Comparison of ENCODE assay signal across 8 cellular contexts in the genomic region with DNA sequence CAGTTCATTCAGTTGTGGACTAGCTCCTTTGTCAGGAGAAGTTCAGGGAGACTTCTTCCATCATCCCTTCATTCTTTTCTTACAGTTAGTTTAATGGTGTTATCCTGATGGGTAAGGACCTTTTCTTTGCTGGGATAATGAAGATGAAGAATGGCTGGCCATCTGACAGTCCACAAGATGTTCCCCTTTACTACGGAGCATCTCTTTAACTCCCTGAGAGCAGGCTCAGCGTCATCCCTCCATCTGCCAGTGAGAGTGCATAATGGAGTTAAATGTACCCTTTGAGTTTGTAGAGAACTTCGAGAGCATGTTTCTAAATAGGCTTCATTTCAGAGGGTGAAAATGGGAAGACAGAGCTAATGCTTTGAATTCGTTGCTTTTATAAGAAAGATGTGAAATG. TPM values are rescaled to one million over a fixed set of nuclear protein-coding genes. Genes with fewer than 3 reads are reported as not detected.
A peak's percentile ranks its signal among the peaks of the same experiment; 100 is the strongest.
DNase-seq lines count a peak whose midpoint lies in the region; ATAC-seq and TF ChIP-seq lines count a peak whose summit lies in the region.

No MANE protein-coding gene starts in this region.

- peaks cover 51% of the 10 kb centered on the region for H3K4me1 Mint-ChIP-seq in activated T-cell treated with anti-CD3 and anti-CD28 coated beads, Interleukin-2, amount 50 U/mL, for 4 hours (ENCODE audit: low read depth)

- WGBS in iPS DF 6.9 (ENCODE audit: insufficient coverage, insufficient read length), result no CpG with 5 or more reads among the region's 4 CpGs
- WGBS in smooth muscle cell (ENCODE audit: low lambda C conversion rate), result 0% methylated on average over 4 of the region's 4 CpGs

- H3K27me3 ChIP-seq in Karpas-422 (ENCODE audit: low read length), result no peaks in the 10 kb centered on the region
- no peaks in the 10 kb centered on the region for H3K27me3 ChIP-seq in iPS DF 6.9 (ENCODE audit: control insufficient read depth, insufficient read depth, low read length)
- H3K27me3 ChIP-seq in smooth muscle cell (ENCODE audit: low read depth), result no peaks in the 10 kb centered on the region

- H3K4me2 ChIP-seq in Karpas-422 (ENCODE audit: low read depth, low read length, poor library complexity, severe bottlenecking) (peak overlapping the region; percentile 87), smooth muscle cell (peak overlapping the region; percentile 99)

- H3K4me3 Mint-ChIP-seq in activated T-cell treated with anti-CD3 and anti-CD28 coated beads, Interleukin-2, amount 50 U/mL, for 4 hours, result peak overlapping the region; percentile 98

- H3K27ac ChIP-seq in Karpas-422 (ENCODE audit: low read length) (0 out of 2 replicates have a peak overlapping the region, but pooled peaks have one; percentile 94), iPS DF 6.9 (ENCODE audit: low read length) (no peak overlapping the region), smooth muscle cell (ENCODE audit: low read depth) (peak overlapping the region; percentile 7)

- H3K4me1 ChIP-seq in Karpas-422 (ENCODE audit: low read length), result peaks cover 37% of the 10 kb centered on the region
- H3K4me1 ChIP-seq in iPS DF 6.9 (ENCODE audit: control insufficient read depth, insufficient read depth, low read length), result no peaks in the 10 kb centered on the region
- H3K4me1 ChIP-seq in smooth muscle cell (ENCODE audit: low read depth), result peaks cover 36% of the 10 kb centered on the region

- no peaks in the 10 kb centered on the region for H3K27me3 Mint-ChIP-seq in activated T-cell treated with anti-CD3 and anti-CD28 coated beads, Interleukin-2, amount 50 U/mL, for 4 hours (ENCODE audit: low read depth)

- DNase-seq in NCI-H1092 treated with DMSO at 0.1 percent for 48 hours (lab: John Stamatoyannopoulos, UW) (peak; percentile 7), NCI-H1092 (lab: John Stamatoyannopoulos, UW) (no peak), Karpas-422 (peak; percentile 77), iPS DF 6.9 (ENCODE audit: low read depth, low spot score) (no peak), smooth muscle cell (lab: John Stamatoyannopoulos, UW; ENCODE audit: unreplicated experiment) (no peak), islet precursor cell (no peak)
- no peak for DNase-seq in activated T-cell treated with anti-CD3 and anti-CD28 coated beads, Interleukin-2, amount 50 U/mL, for 4 hours
- DNase-seq in activated CD8-positive, alpha-beta memory T cell treated with anti-CD3 and anti-CD28 coated beads for 24 hours, result no peak

- TF ChIP-seq CTCF in smooth muscle cell (IDR thresholded peaks at IDR 0.05; ENCODE audit: borderline replicate concordance, insufficient read depth, poor library complexity, severe bottlenecking), result no peak

- H4K20me1 ChIP-seq in Karpas-422 (ENCODE audit: insufficient read depth, low read depth, low read length) (peaks cover 46% of the 10 kb centered on the region), smooth muscle cell (ENCODE audit: low read depth) (peaks cover 65% of the 10 kb centered on the region)

- H3K9ac ChIP-seq in Karpas-422 (ENCODE audit: low read length) (peak overlapping the region; percentile 99), smooth muscle cell (ENCODE audit: low read depth) (peak overlapping the region; percentile 99)

- H3K9me2 ChIP-seq in Karpas-422 (replicated peaks; ENCODE audit: insufficient read depth, low read length), result no peaks in the 10 kb centered on the region

- H3K36me3 Mint-ChIP-seq in activated T-cell treated with anti-CD3 and anti-CD28 coated beads, Interleukin-2, amount 50 U/mL, for 4 hours (ENCODE audit: insufficient read depth), result peaks cover 9% of the 10 kb centered on the region

- H3K4me3 ChIP-seq in Karpas-422 (ENCODE audit: low read length), result peak overlapping the region; percentile 76
- peak overlapping the region; percentile 98; the same call in 1 of the 2 replicates for H3K4me3 ChIP-seq in iPS DF 6.9 (ENCODE audit: low read length)
- peak overlapping the region; percentile 100 for H3K4me3 ChIP-seq in smooth muscle cell

- no peaks in the 10 kb centered on the region for H3K9me3 Mint-ChIP-seq in activated T-cell treated with anti-CD3 and anti-CD28 coated beads, Interleukin-2, amount 50 U/mL, for 4 hours

- no peak overlapping the region for H2AFZ ChIP-seq in Karpas-422 (ENCODE audit: low read length)
- no peak overlapping the region for H2AFZ ChIP-seq in smooth muscle cell (ENCODE audit: low read depth)

- H3K36me3 ChIP-seq in Karpas-422 (ENCODE audit: insufficient read depth, low read length) (peaks cover 28% of the 10 kb centered on the region), iPS DF 6.9 (ENCODE audit: control insufficient read depth, insufficient read depth, low read length) (no peaks in the 10 kb centered on the region), smooth muscle cell (ENCODE audit: low read depth) (no peaks in the 10 kb centered on the region)

- H3K79me2 ChIP-seq in Karpas-422 (ENCODE audit: low read length) (peaks cover 68% of the 10 kb centered on the region), smooth muscle cell (ENCODE audit: low read depth) (peaks cover 68% of the 10 kb centered on the region)

- ATAC-seq in activated T-cell treated with anti-CD3 and anti-CD28 coated beads, Interleukin-2, amount 50 U/mL, for 4 hours, result no peak

- no peaks in the 10 kb centered on the region for H3F3A ChIP-seq in smooth muscle cell (ENCODE audit: low read depth)

- H3K9me3 ChIP-seq in Karpas-422 (ENCODE audit: low read length) (no peaks in the 10 kb centered on the region), iPS DF 6.9 (ENCODE audit: control insufficient read depth, insufficient read depth, low read length) (no peaks in the 10 kb centered on the region), smooth muscle cell (replicated peaks; ENCODE audit: low read depth) (no peaks in the 10 kb centered on the region)

RNA-seq across cellular contexts. Expression of a gene that starts 1.6 kb away (rescaled TPM):
- total RNA-seq in Karpas-422 (2014; rRNA removed; shearing (Covaris generic); ENCODE audit: low replicate concordance), result 55.6 and 63.8 TPM in 2 replicates
- 10 to 100 TPM; 43.7 to 52.0 (median 51.4) TPM for total RNA-seq in activated T-cell treated with anti-CD3 and anti-CD28 coated beads, Interleukin-2, amount 50 U/mL, for 4 hours
- 46.4 and 46.8 TPM in 2 replicates for total RNA-seq in smooth muscle cell
- polyA plus RNA-seq in smooth muscle cell, result 10.3 and 27.8 TPM in 2 replicates

Comparison
In these comparisons a context has a peak if more than half of its experiments do, and no peak if none do; other contexts are left out.
1. DNase-seq: peak in NCI-H1092 treated with DMSO at 0.1 percent for 48 hours (single experiment) and Karpas-422 (single experiment); none in NCI-H1092 (single experiment), activated T-cell treated with anti-CD3 and anti-CD28 coated beads, Interleukin-2, amount 50 U/mL, for 4 hours (single experiment), iPS DF 6.9 (single experiment), smooth muscle cell (single experiment), islet precursor cell (single experiment) and activated CD8-positive, alpha-beta memory T cell treated with anti-CD3 and anti-CD28 coated beads for 24 hours (single experiment).
2. Peak in every context shown above with its lines, with median percentiles within 50 percentile points of each other: H3K4me3 ChIP-seq.